Comparison of ENCODE assay signal across 28 cellular contexts in genomic region chr13:98880673-98881072, GRCh38.
"Had no signal": no experiment of that assay in that cellular context is flagged by ENCODE, and none has a peak within 500 bp of the region (broad histone marks: within the 10 kb centered on the region; RNA-seq: fewer than 3 reads in every experiment).

No MANE protein-coding gene starts in this region.

- H3K27me3 ChIP-seq: adrenal gland, body of pancreas, left lung, neutrophil, stomach, suprapubic skin, tibial artery, upper lobe of right lung had no signal

- H3K4me3 ChIP-seq: adrenal gland, body of pancreas, left lung, lower lobe of right lung, smooth muscle cell, stomach, suprapubic skin, tibial artery, upper lobe of right lung had no signal

- DNase-seq: activated CD4-positive, alpha-beta T cell treated with anti-CD3 and anti-CD28 coated beads for 36 hours; activated CD4-positive, alpha-beta T cell treated with anti-CD3 and anti-CD28 coated beads, Interleukin-2, amount 50 U/mL, for 4 hours; activated CD4-positive, CD25-positive, alpha-beta regulatory T cell; activated gamma-delta T cell treated with Interleukin-2 at 50 U/mL for 16 hours; adrenal gland; aorta; body of pancreas; effector CD8-positive, alpha-beta T cell; head of caudate nucleus; hypothalamus; left lung; lower lobe of right lung; mesenchymal stem cell; nephron progenitor cell; stimulated activated CD4-positive, alpha-beta T cell treated with anti-CD3 and anti-CD28 coated beads, Interleukin-1b, Interleukin-23, amount 100 ng/mL, for 48 hours; stimulated activated naive B cell treated with anti-CD40 and anti-IgM and Interleukin-4, amounts not matched to agents 10 μg/mL and 1 μg/mL and 100 μg/mL, for 72 hours; stomach; T-cell; tibial artery; upper lobe of right lung had no signal

- FAIRE-seq: colon had no signal

- H3K27ac Mint-ChIP-seq: activated CD4-positive, alpha-beta T cell treated with anti-CD3 and anti-CD28 coated beads for 36 hours; activated naive CD4-positive, alpha-beta T cell treated with anti-CD3 and anti-CD28 coated beads, Interleukin-2, amount 50 U/mL, for 72 hours; activated T-helper 1 cell treated with anti-CD3 and anti-CD28 coated beads, Interleukin-12 subunit alpha, Interleukin-12 subunit beta, Interleukin-2, Interleukin-4 antibody, amounts not matched to agents 30 ng/mL and 10 ng/mL and 1 ng/mL, durations not matched to agents 14 hours and 24 hours and 36 hours; nephron progenitor cell; stimulated activated naive B cell treated with anti-CD40 and anti-IgM and Interleukin-4, amounts not matched to agents 10 μg/mL and 1 μg/mL and 100 μg/mL, for 72 hours; T-helper 2 cell treated with Interferon-gamma antibody and Interleukin-4, amounts not matched to agents 5 μg/mL and 100 μg/mL, for 36 hours had no signal

- H3K36me3 ChIP-seq: neutrophil had no signal

- H3K4me3 Mint-ChIP-seq: activated CD4-positive, alpha-beta T cell treated with anti-CD3 and anti-CD28 coated beads for 36 hours; activated T-helper 1 cell treated with anti-CD3 and anti-CD28 coated beads, Interleukin-12 subunit alpha, Interleukin-12 subunit beta, Interleukin-2, Interleukin-4 antibody, amounts not matched to agents 30 ng/mL and 10 ng/mL and 1 ng/mL, durations not matched to agents 14 hours and 24 hours and 36 hours; nephron progenitor cell; stimulated activated naive B cell treated with anti-CD40 and anti-IgM and Interleukin-4, amounts not matched to agents 10 μg/mL and 1 μg/mL and 100 μg/mL, for 72 hours; T-cell; T-helper 2 cell treated with Interferon-gamma antibody and Interleukin-4, amounts not matched to agents 5 μg/mL and 100 μg/mL, for 36 hours had no signal

- H3K9me3 ChIP-seq: adrenal gland, body of pancreas, left lung, lower lobe of right lung, neutrophil, stomach, suprapubic skin, tibial artery, upper lobe of right lung had no signal

- H3K27me3 Mint-ChIP-seq: activated CD4-positive, alpha-beta T cell treated with anti-CD3 and anti-CD28 coated beads for 36 hours; stimulated activated naive B cell treated with anti-CD40 and anti-IgM and Interleukin-4, amounts not matched to agents 10 μg/mL and 1 μg/mL and 100 μg/mL, for 72 hours; T-cell had no signal

- H3K9me3 Mint-ChIP-seq: activated naive CD4-positive, alpha-beta T cell treated with anti-CD3 and anti-CD28 coated beads, Interleukin-2, amount 50 U/mL, for 72 hours; activated T-helper 1 cell treated with anti-CD3 and anti-CD28 coated beads, Interleukin-12 subunit alpha, Interleukin-12 subunit beta, Interleukin-2, Interleukin-4 antibody, amounts not matched to agents 30 ng/mL and 10 ng/mL and 1 ng/mL, durations not matched to agents 14 hours and 24 hours and 36 hours; nephron progenitor cell; stimulated activated naive B cell treated with anti-CD40 and anti-IgM and Interleukin-4, amounts not matched to agents 10 μg/mL and 1 μg/mL and 100 μg/mL, for 72 hours; T-cell; T-helper 2 cell treated with Interferon-gamma antibody and Interleukin-4, amounts not matched to agents 5 μg/mL and 100 μg/mL, for 36 hours had no signal

- H3K27ac ChIP-seq: adrenal gland, body of pancreas, left lung, lower lobe of right lung, neutrophil, stomach, suprapubic skin, tibial artery, upper lobe of right lung had no signal

- ATAC-seq: activated CD4-positive, alpha-beta T cell treated with anti-CD3 and anti-CD28 coated beads for 36 hours; activated naive CD4-positive, alpha-beta T cell treated with anti-CD3 and anti-CD28 coated beads, Interleukin-2, amount 50 U/mL, for 72 hours; body of pancreas; esophagus mucosa; left lung; lower lobe of right lung; stimulated activated naive B cell treated with anti-CD40 and anti-IgM and Interleukin-4, amounts not matched to agents 10 μg/mL and 1 μg/mL and 100 μg/mL, for 72 hours; T-cell; upper lobe of right lung had no signal

- H3K4me1 ChIP-seq: adrenal gland, body of pancreas, left lung, lower lobe of right lung, upper lobe of right lung had no signal
